ENCODE assay signal across 8 cellular contexts in the genomic region with DNA sequence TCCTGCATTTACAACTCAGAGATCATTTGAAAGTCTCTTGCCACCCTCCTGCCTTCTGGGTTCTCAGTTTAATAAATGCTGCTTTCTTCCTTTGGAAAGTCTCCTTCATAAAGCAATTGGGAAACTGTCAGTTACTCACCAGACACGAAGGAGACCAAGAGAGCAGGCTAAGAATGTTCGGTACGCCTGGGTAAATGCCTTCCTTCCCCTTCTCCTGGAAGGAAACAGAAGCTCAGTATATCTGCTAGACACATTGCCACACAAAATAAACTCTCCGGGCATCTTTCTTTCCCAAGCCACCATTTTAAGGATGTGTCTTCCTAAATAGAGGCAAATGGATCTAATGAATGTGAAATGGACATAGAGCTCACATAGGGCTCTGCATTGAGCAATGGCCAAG.
"Had no signal": no experiment of that assay in that cellular context is flagged by ENCODE, and none has a peak within 500 bp of the region (broad histone marks: within the 10 kb centered on the region; RNA-seq: fewer than 3 reads in every experiment).

No MANE protein-coding gene starts in this region.

- H3K9me3 ChIP-seq: HAP-1 had no signal

- H3K27ac ChIP-seq: GM23248 had no signal

- H3K4me1 ChIP-seq: HAP-1 had no signal

- H3K27ac Mint-ChIP-seq: H9, HFFc6 had no signal

- H3K36me3 ChIP-seq: HAP-1 had no signal

- H3K9ac ChIP-seq: GM23248 had no signal

- H3K4me3 ChIP-seq: GM23248, HAP-1 had no signal

- H3K4me3 Mint-ChIP-seq: H9, HFFc6 had no signal

- ATAC-seq: HCT116 had no signal

- DNase-seq: GM23248, GOT3, H7, H9, HCEC 1CT, HFFc6 had no signal

- H2AFZ ChIP-seq: GM23248 had no signal
